In genomic region chr4:56435748-56436442, GRCh38 we compare ENCODE assay signal across 8 cellular contexts. TPM values are rescaled to one million over a fixed set of nuclear protein-coding genes. Genes with fewer than 3 reads are reported as not detected.
A peak's percentile ranks its signal among the peaks of the same experiment; 100 is the strongest.
DNase-seq lines count a peak whose midpoint lies in the region; ATAC-seq and TF ChIP-seq lines count a peak whose summit lies in the region.

PAICS (plus strand) TSS chr4:56436260; CDS start chr4:56436313, 53 bp downstream.

- no peaks in the 10 kb centered on the region; the same call in 1 of the 2 replicates for H3K9me2 ChIP-seq in GM23248 (ENCODE audit: insufficient read depth)

- H3K9ac ChIP-seq in DND-41 (ENCODE audit: low read depth, low read length) (peak within 1 kb of the TSS; percentile 87), GM23248 (peak within 1 kb of the TSS; percentile 95), fibroblast of lung (ENCODE audit: insufficient read depth, low read length) (peak within 1 kb of the TSS; percentile 85)

- H3F3A ChIP-seq in GM23248 (ENCODE audit: insufficient read depth), result peaks cover 14% of the 10 kb centered on the region

- peak; percentile 78 for ATAC-seq in DND-41 (ENCODE audit: insufficient read depth, low read depth)
- peak; percentile 72 to 74 for ATAC-seq in naive thymus-derived CD8-positive, alpha-beta T cell

- H3K27me3 ChIP-seq in DND-41 (ENCODE audit: insufficient read depth, low read length, poor library complexity) (no peaks in the 10 kb centered on the region), GM23248 (replicated peaks; ENCODE audit: insufficient read depth) (no peaks in the 10 kb centered on the region), fibroblast of lung (ENCODE audit: control insufficient read depth, insufficient read depth, low read length) (no peaks in the 10 kb centered on the region)

- H3K4me3 ChIP-seq in DND-41 (ENCODE audit: low read depth in 1 of 2, low read length in 2 of 2), result peak within 1 kb of the TSS; percentile 83 to 99
- H3K4me3 ChIP-seq in GM23248, result peak within 1 kb of the TSS; percentile 86
- H3K4me3 ChIP-seq in fibroblast of lung (replicated peaks in 1 of 4; ENCODE audit: control extremely low read depth in 1 of 4, insufficient read depth in 1 of 4, low read depth in 3 of 4, low read length in 4 of 4), result peak within 1 kb of the TSS; percentile 68 to 96 (median 82)

- H3K27ac Mint-ChIP-seq in naive thymus-derived CD8-positive, alpha-beta T cell, result peak within 1 kb of the TSS; percentile 86 to 99 (median 92)

- H3K4me3 Mint-ChIP-seq in naive thymus-derived CD8-positive, alpha-beta T cell, result peak within 1 kb of the TSS; percentile 84 to 100 (median 94)

- H3K9me3 ChIP-seq in DND-41 (ENCODE audit: insufficient read depth, low read length, severe bottlenecking) (no peaks in the 10 kb centered on the region), GM23248 (ENCODE audit: low read depth) (no peaks in the 10 kb centered on the region), fibroblast of lung (ENCODE audit: control insufficient read depth, insufficient read depth, low read depth, low read length) (no peaks in the 10 kb centered on the region)

- H3K4me1 ChIP-seq in DND-41 (ENCODE audit: insufficient read depth, low read length) (peaks cover 62% of the 10 kb centered on the region), GM23248 (ENCODE audit: insufficient read depth) (peaks cover 13% of the 10 kb centered on the region), fibroblast of lung (ENCODE audit: control insufficient read depth, extremely low read depth, insufficient read depth, low read length) (no peaks in the 10 kb centered on the region)

- in situ Hi-C loops in GM23248 (cut with MboI), result no loop called here

- H2AFZ ChIP-seq in DND-41 (ENCODE audit: low read depth, low read length) (peak within 1 kb of the TSS; percentile 97), GM23248 (peak within 1 kb of the TSS; percentile 95), fibroblast of lung (ENCODE audit: low read length) (peak within 1 kb of the TSS; percentile 76)

- H3K36me3 Mint-ChIP-seq in naive thymus-derived CD8-positive, alpha-beta T cell, result peaks cover 0 to 7% (median 0%) of the 10 kb centered on the region in 3 donors

- H3K9me3 Mint-ChIP-seq in naive thymus-derived CD8-positive, alpha-beta T cell, result no peaks in the 10 kb centered on the region

- DNase-seq in DND-41 (peak; percentile 97), GM23248 (peak; percentile 97), Kasumi-1 (lab: John Stamatoyannopoulos, UW) (peak; percentile 100), RPMI7951 (ENCODE audit: low read depth) (peak; percentile 89), fibroblast of lung (ENCODE audit: low read depth in 2 of 2) (peak; percentile 91 to 94)
- DNase-seq in activated T-helper 1 cell treated with anti-CD3 and anti-CD28 coated beads, Interleukin-2, amount 50 U/mL, for 16 hours (ENCODE audit: low read depth in 1 of 2, low spot score in 1 of 2), result peak; percentile 92 to 97
- DNase-seq in naive thymus-derived CD8-positive, alpha-beta T cell, result peak; percentile 92 to 100 (median 98)
- peak; percentile 95 to 100 (median 98) for DNase-seq in stimulated activated naive CD4-positive, alpha-beta T cell (lab: John Stamatoyannopoulos, UW)

- POLR2A ChIA-PET in naive thymus-derived CD8-positive, alpha-beta T cell (lab: Charles Lee), result interaction anchor here (0.5 to 4.5 kb wide), 19 partner anchors 9 to 1040 kb away, joined by 3 to 85 read pairs (median 4); partner anchors contain the start of genes AASDH, CEP135, EXOC1 and NOA1

- WGBS in GM23248 (ENCODE audit: low coverage in 1 of 2, low lambda C conversion rate in 2 of 2, missing lambda C conversion rate in 2 of 2), 2 experiments, result 1 to 3% methylated on average over 26 to 60 of the region's 63 CpGs

- H4K20me1 ChIP-seq in DND-41 (ENCODE audit: insufficient read depth, low read length) (peaks cover 50% of the 10 kb centered on the region), GM23248 (ENCODE audit: insufficient read depth) (no peaks in the 10 kb centered on the region), fibroblast of lung (ENCODE audit: control insufficient read depth, extremely low read depth, insufficient read depth, low read length) (no peaks in the 10 kb centered on the region)

- H3K27me3 Mint-ChIP-seq in naive thymus-derived CD8-positive, alpha-beta T cell, result no peaks in the 10 kb centered on the region

- H3K79me2 ChIP-seq in DND-41 (ENCODE audit: insufficient read depth, low read length) (peaks cover 94% of the 10 kb centered on the region), GM23248 (ENCODE audit: insufficient read depth) (peaks cover 87% of the 10 kb centered on the region), fibroblast of lung (ENCODE audit: control insufficient read depth, insufficient read depth, low read length) (peaks cover 61% of the 10 kb centered on the region)

- peak within 1 kb of the TSS; percentile 100 for H3K27ac ChIP-seq in DND-41 (ENCODE audit: low read length)
- peak within 1 kb of the TSS; percentile 94 for H3K27ac ChIP-seq in GM23248
- H3K27ac ChIP-seq in fibroblast of lung (ENCODE audit: insufficient read depth, low read length), result peak within 1 kb of the TSS; percentile 92

- H3K4me2 ChIP-seq in DND-41 (ENCODE audit: insufficient read depth, low read length) (peak within 1 kb of the TSS; percentile 89), GM23248 (ENCODE audit: unreplicated experiment) (peak within 1 kb of the TSS; percentile 90), fibroblast of lung (ENCODE audit: extremely low read depth, insufficient read depth, low read length) (peak within 1 kb of the TSS; percentile 90)

- TF ChIP-seq CTCF in DND-41 (IDR thresholded peaks at IDR 0.05; ENCODE audit: borderline replicate concordance, extremely low read depth, low read length, poor library complexity, severe bottlenecking), result no peak
- no peak for TF ChIP-seq CTCF in fibroblast of lung (conservative IDR thresholded peaks at IDR 0.05 in 1 of 2, IDR thresholded peaks at IDR 0.05 in 1 of 2; ENCODE audit: low read depth in 1 of 2, low read length in 2 of 2)

- H3K4me1 Mint-ChIP-seq in naive thymus-derived CD8-positive, alpha-beta T cell, result peaks cover 31 to 51% (median 47%) of the 10 kb centered on the region in 4 donors

- peaks cover 26% of the 10 kb centered on the region for H3K36me3 ChIP-seq in DND-41 (ENCODE audit: insufficient read depth, low read length)
- no peaks in the 10 kb centered on the region for H3K36me3 ChIP-seq in GM23248 (ENCODE audit: low read depth)
- H3K36me3 ChIP-seq in fibroblast of lung (ENCODE audit: control insufficient read depth, insufficient read depth, low read length), result no peaks in the 10 kb centered on the region

RNA-seq across cellular contexts. Expression of gene PAICS, which starts in this region (rescaled TPM):
- total RNA-seq in GM23248 (2014; rRNA removed; shearing (Covaris generic)), result 40.2 and 42.4 TPM in 2 replicates
- polyA plus RNA-seq in GM23248 (2016; fragmentation: Nextera tagmentation; extraction: Ambion mirVana) (80.2 and 82.2 TPM in 2 replicates), fibroblast of lung (111 and 155 TPM in 2 replicates)
- 93.5 and 112 TPM in 2 replicates for total RNA-seq in RPMI7951 (2014; rRNA removed; shearing (Covaris generic))
- 18.5 and 24.6 TPM in 2 replicates for total RNA-seq in fibroblast of lung
- 74.3 and 113 TPM in 2 replicates for polyA plus RNA-seq in fibroblast of lung (2012)
- polyA minus RNA-seq in fibroblast of lung (ENCODE audit: low replicate concordance), result 31.2 and 39.9 TPM in 2 replicates
- 10 to 100 TPM; 34.3 to 36.8 TPM for total RNA-seq in naive thymus-derived CD8-positive, alpha-beta T cell
- 10 to 100 TPM; 28.7 to 44.4 (median 37.4) TPM for polyA plus RNA-seq in naive thymus-derived CD8-positive, alpha-beta T cell

Comparison
In these comparisons a context has a peak if more than half of its experiments do, and no peak if none do; other contexts are left out.
1. Peak in every context shown above with its lines: DNase-seq, ATAC-seq, H3K4me3 ChIP-seq and H3K27ac ChIP-seq.